22 cellular contexts compared by ENCODE assay signal in genomic region chr5:94093300-94093699, GRCh38.
A peak's percentile ranks its signal among the peaks of the same experiment; 100 is the strongest.
DNase-seq lines count a peak whose midpoint lies in the region; ATAC-seq, FAIRE-seq and TF ChIP-seq lines count a peak whose summit lies in the region.
"Had no signal": no experiment of that assay in that cellular context is flagged by ENCODE, and none has a peak within 500 bp of the region (broad histone marks: within the 10 kb centered on the region; RNA-seq: fewer than 3 reads in every experiment).

No MANE protein-coding gene starts in this region.

- H3K4me3 ChIP-seq in HepG2 (replicated peaks in 1 of 3; ENCODE audit: insufficient read depth in 1 of 3, low read depth in 2 of 3, low read length in 3 of 3) (no peak overlapping the region), right lobe of liver (no peak overlapping the region), osteoblast (ENCODE audit: insufficient read depth, low read length) (no peak overlapping the region), aorta (ENCODE audit: low read length in 2 of 2) (no peak overlapping the region), left ventricle myocardium inferior (no peak overlapping the region)
- H3K4me3 ChIP-seq: BLaER1 had no signal

- H4K20me1 ChIP-seq in HepG2 (ENCODE audit: insufficient read depth, low read length) (no peaks in the 10 kb centered on the region), osteoblast (ENCODE audit: insufficient read depth, low read length) (peaks cover 9% of the 10 kb centered on the region)

- in situ Hi-C loops in HepG2 (cut with HindIII; ENCODE audit: extremely low pct_ligation_motif_present, low pct_unique_long_range_greater_than_20kb), result no loop called here

- ATAC-seq in HepG2 (no peak), right lobe of liver (no peak), aorta (ENCODE audit: low FRiP score) (no peak)

- H3K79me2 ChIP-seq in HepG2 (ENCODE audit: insufficient read depth, low read length), result no peaks in the 10 kb centered on the region
- peaks cover 42% of the 10 kb centered on the region for H3K79me2 ChIP-seq in osteoblast (ENCODE audit: insufficient read depth, low read length)

- POLR2A ChIA-PET in HepG2 (lab: Yijun Ruan, JAX), result no interaction called here

- H3K36me3 Mint-ChIP-seq in activated naive CD4-positive, alpha-beta T cell treated with anti-CD3 and anti-CD28 coated beads, Interleukin-2, amount 50 U/mL, for 24 hours, result peaks cover 21% of the 10 kb centered on the region

- no peaks in the 10 kb centered on the region for H3K27me3 ChIP-seq in HepG2 (ENCODE audit: control insufficient read depth in 1 of 2, insufficient read depth in 2 of 2, low read length in 2 of 2)
- no peaks in the 10 kb centered on the region for H3K27me3 ChIP-seq in right lobe of liver
- no peaks in the 10 kb centered on the region for H3K27me3 ChIP-seq in osteoblast (ENCODE audit: insufficient read depth, low read length)
- no peaks in the 10 kb centered on the region for H3K27me3 ChIP-seq in aorta (ENCODE audit: control insufficient read depth in 1 of 2, insufficient read depth in 2 of 2, low read length in 1 of 2)
- no peaks in the 10 kb centered on the region for H3K27me3 ChIP-seq in left ventricle myocardium inferior (ENCODE audit: low read depth)
- H3K27me3 ChIP-seq: BE2C, BLaER1 had no signal

- CTCF ChIA-PET in HepG2 (lab: Yijun Ruan, JAX; ENCODE audit: low intra/inter-chr PET ratio, low total read pairs), result no interaction called here

- no peak overlapping the region for H3K9ac ChIP-seq in HepG2 (ENCODE audit: insufficient read depth, low read depth, low read length)
- H3K9ac ChIP-seq: BLaER1 had no signal

- H3K9me3 ChIP-seq in HepG2 (ENCODE audit: low read length) (peaks cover 4% of the 10 kb centered on the region; the same call in 1 of the 2 replicates), right lobe of liver (no peaks in the 10 kb centered on the region), osteoblast (ENCODE audit: low read depth, low read length) (no peaks in the 10 kb centered on the region), aorta (ENCODE audit: control insufficient read depth, low read length) (no peaks in the 10 kb centered on the region), left ventricle myocardium inferior (replicated peaks) (peaks cover 28% of the 10 kb centered on the region)
- H3K9me3 ChIP-seq: BE2C had no signal

- TF ChIP-seq EP300 in HepG2 (IDR thresholded peaks at IDR 0.05; ENCODE audit: low read depth in 2 of 2, low read length in 2 of 2), result no peak
- no peak for TF ChIP-seq EP300 in HepG2 (CRISPR knock-in tag; IDR thresholded peaks at IDR 0.05; ENCODE audit: borderline replicate concordance)

- peaks cover 55% of the 10 kb centered on the region for H3K4me1 Mint-ChIP-seq in activated naive CD4-positive, alpha-beta T cell treated with anti-CD3 and anti-CD28 coated beads, Interleukin-2, amount 50 U/mL, for 24 hours
- H3K4me1 Mint-ChIP-seq: CD14-positive monocyte had no signal

- H3K4me3 Mint-ChIP-seq in activated naive CD4-positive, alpha-beta T cell treated with anti-CD3 and anti-CD28 coated beads, Interleukin-2, amount 50 U/mL, for 24 hours, result no peak overlapping the region
- H3K4me3 Mint-ChIP-seq: CD14-positive monocyte; CD4-positive, alpha-beta memory T cell; CD4-positive, CD25-positive, alpha-beta regulatory T cell had no signal

- BruUV-seq in HepG2 (replicated peaks; lab: Mats Ljungman, UMichigan), result no TSS peak

- no peak for FAIRE-seq in HepG2 (lab: Jason Lieb, UNC)
- FAIRE-seq: A204.1, D721Med, GM12891 had no signal

- no peak for TF ChIP-seq POLR2A in HepG2 (IDR thresholded peaks at IDR 0.05; ENCODE audit: insufficient read depth in 1 of 2, low read depth in 2 of 2, low read length in 2 of 2)
- no peak for TF ChIP-seq POLR2A in right lobe of liver (IDR thresholded peaks at IDR 0.05)

- H3K27ac ChIP-seq in HepG2 (ENCODE audit: extremely low read length, insufficient read depth, low read length) (no peak overlapping the region), right lobe of liver (no peak overlapping the region), osteoblast (ENCODE audit: low read depth, low read length) (no peak overlapping the region), aorta (ENCODE audit: low read depth in 1 of 2, low read length in 2 of 2) (no peak overlapping the region), left ventricle myocardium inferior (replicated peaks) (no peak overlapping the region)
- H3K27ac ChIP-seq: BLaER1 had no signal

- no peak for DNase-seq in activated naive CD4-positive, alpha-beta T cell treated with Interleukin-2 at 50 U/mL for 16 hours
- no peak for DNase-seq in HepG2 (ENCODE audit: low spot score)
- DNase-seq in right lobe of liver, result no peak
- DNase-seq in osteoblast (ENCODE audit: insufficient read length, low spot score, missing footprints), result peak; percentile 38
- DNase-seq in aorta, result no peak
- no peak for DNase-seq in left ventricle myocardium inferior
- DNase-seq: 8988T; ACHN; BE2C; C1 segment of cervical spinal cord; Caco-2; Calu3; CD4-positive, alpha-beta memory T cell; CD4-positive, CD25-positive, alpha-beta regulatory T cell; DMS79 treated with DMSO at 0.1 percent for 48 hours; GF-D8 had no signal

- TF ChIP-seq CTCF in HepG2 (CRISPR knock-in tag; IDR thresholded peaks at IDR 0.05) (no peak), right lobe of liver (IDR thresholded peaks at IDR 0.05) (no peak), osteoblast (IDR thresholded peaks at IDR 0.05; ENCODE audit: extremely low read depth, low read depth, low read length) (no peak), left ventricle myocardium inferior (IDR thresholded peaks at IDR 0.05; ENCODE audit: borderline replicate concordance) (no peak)

- H3K4me1 ChIP-seq in HepG2 (ENCODE audit: insufficient read depth, low read length) (no peaks in the 10 kb centered on the region), right lobe of liver (no peaks in the 10 kb centered on the region), osteoblast (ENCODE audit: insufficient read depth, low read length) (peaks cover 6% of the 10 kb centered on the region), aorta (ENCODE audit: control insufficient read depth in 1 of 2, insufficient read depth in 2 of 2, low read length in 2 of 2) (peaks cover 0 to 3% of the 10 kb centered on the region in 2 donors), left ventricle myocardium inferior (no peaks in the 10 kb centered on the region)
- H3K4me1 ChIP-seq: BLaER1 had no signal

- H3K9me3 Mint-ChIP-seq in activated naive CD4-positive, alpha-beta T cell treated with anti-CD3 and anti-CD28 coated beads, Interleukin-2, amount 50 U/mL, for 24 hours, result peaks cover 4% of the 10 kb centered on the region

- TF ChIP-seq RAD21 in HepG2 (CRISPR knock-in tag; IDR thresholded peaks at IDR 0.05), result no peak

- H3K36me3 ChIP-seq in HepG2 (replicated peaks in 1 of 2; ENCODE audit: control insufficient read depth in 1 of 2, insufficient read depth in 2 of 2, low read length in 2 of 2) (no peaks in the 10 kb centered on the region), right lobe of liver (no peaks in the 10 kb centered on the region), osteoblast (ENCODE audit: insufficient read depth, low read length) (no peaks in the 10 kb centered on the region), aorta (ENCODE audit: control insufficient read depth in 1 of 2, insufficient read depth in 2 of 2, low read length in 1 of 2) (no peaks in the 10 kb centered on the region), left ventricle myocardium inferior (no peaks in the 10 kb centered on the region)
- H3K36me3 ChIP-seq: BE2C had no signal

- H2AFZ ChIP-seq in HepG2 (ENCODE audit: low read length) (no peak overlapping the region), osteoblast (ENCODE audit: low read length) (no peak overlapping the region)

- no peaks in the 10 kb centered on the region for H3K27me3 Mint-ChIP-seq in activated naive CD4-positive, alpha-beta T cell treated with anti-CD3 and anti-CD28 coated beads, Interleukin-2, amount 50 U/mL, for 24 hours
- H3K27me3 Mint-ChIP-seq: CD4-positive, alpha-beta memory T cell; CD4-positive, CD25-positive, alpha-beta regulatory T cell had no signal

- H3K27ac Mint-ChIP-seq in activated naive CD4-positive, alpha-beta T cell treated with anti-CD3 and anti-CD28 coated beads, Interleukin-2, amount 50 U/mL, for 24 hours, result peak overlapping the region; percentile 3
- H3K27ac Mint-ChIP-seq: CD14-positive monocyte; CD4-positive, alpha-beta memory T cell; CD4-positive, CD25-positive, alpha-beta regulatory T cell had no signal

- intact Hi-C loops in HepG2 (cut with micrococcal nuclease; ENCODE audit: unreplicated experiment), result no loop called here
- intact Hi-C loops in right lobe of liver (cut with DNase I), result no loop called here
- intact Hi-C loops in aorta (cut with DNase I), result no loop called here
- intact Hi-C loops in left ventricle myocardium inferior (cut with micrococcal nuclease), result no loop called here

- no peak overlapping the region for H3K4me2 ChIP-seq in HepG2 (ENCODE audit: low read depth, low read length)
- H3K4me2 ChIP-seq in osteoblast (ENCODE audit: insufficient read depth, low read length), result no peak overlapping the region
- H3K4me2 ChIP-seq: BLaER1 had no signal

TF ChIP-seq in HepG2, 621 proteins besides CTCF, POLR2A, EP300 and RAD21:
- TF ChIP-seq ZNF264 (CRISPR knock-in tag; IDR thresholded peaks at IDR 0.05) (peak; percentile 95), ZNF605 (CRISPR knock-in tag; IDR thresholded peaks at IDR 0.05) (no peak), BORCS8-MEF2B (CRISPR knock-in tag; IDR thresholded peaks at IDR 0.05) (no peak), SIX1 (CRISPR knock-in tag; IDR thresholded peaks at IDR 0.05; ENCODE audit: borderline replicate concordance) (no peak)
